18 cellular contexts compared by ENCODE assay signal in genomic region chrX:123084797-123085196, GRCh38.
A peak's percentile ranks its signal among the peaks of the same experiment; 100 is the strongest.
DNase-seq lines count a peak whose midpoint lies in the region; ATAC-seq, FAIRE-seq and TF ChIP-seq lines count a peak whose summit lies in the region.
"Had no signal": no experiment of that assay in that cellular context is flagged by ENCODE, and none has a peak within 500 bp of the region (broad histone marks: within the 10 kb centered on the region; RNA-seq: fewer than 3 reads in every experiment).

No MANE protein-coding gene starts in this region.

- no peak for FAIRE-seq in H1 (lab: Jason Lieb, UNC)
- FAIRE-seq: GM12891 had no signal

- no peak for TF ChIP-seq EP300 in H1 (IDR thresholded peaks at IDR 0.05; ENCODE audit: borderline replicate concordance in 1 of 2, low read depth in 2 of 2, low read length in 2 of 2)

- H2BK20ac ChIP-seq in H1 (ENCODE audit: low read length): no peak overlapping the region

- H3K27ac ChIP-seq in PC-3 (ENCODE audit: low read length) (0 out of 2 replicates have a peak overlapping the region, but pooled peaks have one; percentile 16), H1 (ENCODE audit: low read depth, low read length) (no peak overlapping the region), mesenchymal stem cell (ENCODE audit: low read length, poor library complexity, severe bottlenecking) (peak overlapping the region; percentile 82), adrenal gland (no peak overlapping the region)

- POLR2A ChIA-PET in PC-3 (lab: Charles Lee; ENCODE audit: unreplicated experiment) (no interaction called here), H1 (lab: Charles Lee; ENCODE audit: partially characterized antibody) (no interaction called here)

- H3K4me1 ChIP-seq in PC-3 (ENCODE audit: insufficient read depth, low read length) (no peaks in the 10 kb centered on the region), H1 (replicated peaks in 1 of 4; ENCODE audit: control insufficient read depth in 3 of 4, insufficient read depth in 4 of 4, low read length in 3 of 4) (peaks cover 0 to 2% (median 0%) of the 10 kb centered on the region in 4 experiments; a peak in 3 of 7 replicates), mesenchymal stem cell (ENCODE audit: control insufficient read depth, insufficient read depth, low read depth, low read length) (no peaks in the 10 kb centered on the region), adrenal gland (replicated peaks in 1 of 2) (no peaks in the 10 kb centered on the region)
- H3K4me1 ChIP-seq: HAP-1 had no signal

- intact Hi-C loops in PC-3 (cut with micrococcal nuclease): no loop called here
- intact Hi-C loops in adrenal gland (cut with DNase I): no loop called here

- H3F3A ChIP-seq in PC-3 (ENCODE audit: low read length, unreplicated experiment): no peaks in the 10 kb centered on the region

- H3K9me2 ChIP-seq in PC-3 (replicated peaks; ENCODE audit: low read length): no peaks in the 10 kb centered on the region

- H2BK12ac ChIP-seq in H1 (ENCODE audit: low read depth, low read length) (peak overlapping the region; percentile 63; the same call in 1 of the 2 replicates), mesenchymal stem cell (ENCODE audit: low read length in 2 of 2) (no peak overlapping the region)

- H2BK120ac ChIP-seq in H1 (replicated peaks; ENCODE audit: low read depth, low read length) (no peak overlapping the region), mesenchymal stem cell (ENCODE audit: low read depth, low read length) (no peak overlapping the region)

- H4K91ac ChIP-seq in H1 (replicated peaks; ENCODE audit: insufficient read length, low read length) (no peak overlapping the region), mesenchymal stem cell (ENCODE audit: low read length) (no peak overlapping the region)

- H4K8ac ChIP-seq in H1 (ENCODE audit: extremely low read depth, insufficient read depth, low read length) (no peak overlapping the region), mesenchymal stem cell (ENCODE audit: low read length) (no peak overlapping the region)

- TF ChIP-seq CTCF in PC-3 (conservative IDR thresholded peaks at IDR 0.05; ENCODE audit: low read depth, low read length) (no peak), H1 (IDR thresholded peaks at IDR 0.05; ENCODE audit: control extremely low read depth in 1 of 3, insufficient read depth in 1 of 3, low read depth in 1 of 3, low read length in 3 of 3) (no peak), adrenal gland (IDR thresholded peaks at IDR 0.05) (no peak)

- H3K36me3 ChIP-seq in PC-3 (ENCODE audit: low read depth, low read length) (no peaks in the 10 kb centered on the region), H1 (ENCODE audit: control insufficient read depth in 2 of 4, insufficient read depth in 4 of 4, low read length in 3 of 4) (no peaks in the 10 kb centered on the region), mesenchymal stem cell (ENCODE audit: control insufficient read depth in 1 of 2, insufficient read depth in 2 of 2, low read depth in 1 of 2, low read length in 2 of 2) (no peaks in the 10 kb centered on the region), adrenal gland (replicated peaks in 1 of 2) (no peaks in the 10 kb centered on the region)
- H3K36me3 ChIP-seq: HAP-1 had no signal

- CTCF ChIA-PET in PC-3 (lab: Charles Lee) (no interaction called here), H1 (lab: Charles Lee; ENCODE audit: partially characterized antibody) (no interaction called here)

- peak; percentile 56 for DNase-seq in AG08395 (ENCODE audit: low spot score)
- peak; percentile 16 for DNase-seq in PC-3
- DNase-seq in H1 (ENCODE audit: low read depth in 1 of 2, low spot score in 2 of 2): no peak
- peak; percentile 48 for DNase-seq in mesenchymal stem cell
- DNase-seq in activated T-cell treated with anti-CD3 and anti-CD28 coated beads for 4 hours: no peak
- no peak for DNase-seq in adrenal gland
- no peak for DNase-seq in NCI-H1930 (lab: John Stamatoyannopoulos, UW)
- DNase-seq: activated naive CD8-positive, alpha-beta T cell treated with anti-CD3 and anti-CD28 coated beads for 36 hours; activated T-cell treated with anti-CD3 and anti-CD28 coated beads, Interleukin-2, amount 50 U/mL, for 72 hours; NCI-H2029; NCI-H524; stimulated activated CD4-positive, alpha-beta T cell treated with anti-CD3 and anti-CD28 coated beads, Interleukin-15, amount 100 ng/mL, for 24 hours; stimulated activated naive CD8-positive, alpha-beta T cell treated with anti-CD3 and anti-CD28 coated beads, Interleukin-15, Interleukin-2, amounts not matched to agents 100 U/mL and 50 U/mL, for 24 hours had no signal

- H3K4me3 ChIP-seq in PC-3 (ENCODE audit: low read length) (no peak overlapping the region), H1 (ENCODE audit: extremely low read depth in 1 of 4, insufficient read depth in 2 of 4, low read depth in 3 of 4, low read length in 4 of 4) (no peak overlapping the region), mesenchymal stem cell (ENCODE audit: insufficient read depth in 1 of 2, low read depth in 1 of 2, low read length in 2 of 2) (no peak overlapping the region), adrenal gland (no peak overlapping the region)
- H3K4me3 ChIP-seq: HAP-1, lung had no signal

- H3K23me2 ChIP-seq in H1 (ENCODE audit: low read depth, low read length): no peaks in the 10 kb centered on the region

- H2AFZ ChIP-seq in PC-3 (ENCODE audit: low read length) (no peak overlapping the region), H1 (ENCODE audit: low read length) (no peak overlapping the region), mesenchymal stem cell (ENCODE audit: low read depth, low read length) (no peak overlapping the region)

- no peaks in the 10 kb centered on the region for H3K9me3 ChIP-seq in PC-3 (ENCODE audit: low read length)
- H3K9me3 ChIP-seq in H1 (ENCODE audit: insufficient read depth in 2 of 2, low read depth in 1 of 2, low read length in 1 of 2): no peaks in the 10 kb centered on the region
- H3K9me3 ChIP-seq in mesenchymal stem cell (ENCODE audit: control insufficient read depth, low read length): no peaks in the 10 kb centered on the region
- H3K9me3 ChIP-seq in adrenal gland (replicated peaks in 1 of 3): no peaks in the 10 kb centered on the region
- H3K9me3 ChIP-seq: HAP-1 had no signal

- no peak overlapping the region for H2BK15ac ChIP-seq in H1 (ENCODE audit: low read length)
- H2BK15ac ChIP-seq in mesenchymal stem cell (ENCODE audit: low read depth, poor library complexity, severe bottlenecking): no peak overlapping the region

- H4K20me1 ChIP-seq in PC-3 (ENCODE audit: low read length) (no peaks in the 10 kb centered on the region), H1 (replicated peaks in 1 of 2; ENCODE audit: control insufficient read depth in 1 of 2, insufficient read depth in 2 of 2, low read length in 2 of 2) (no peaks in the 10 kb centered on the region)

- no peak overlapping the region for H4K5ac ChIP-seq in H1 (ENCODE audit: insufficient read length, low read depth, low read length)

- no peak overlapping the region for H3K23ac ChIP-seq in H1 (ENCODE audit: insufficient read length)
- H3K23ac ChIP-seq in mesenchymal stem cell (ENCODE audit: low read length in 2 of 2): no peak overlapping the region

- H3K4me2 ChIP-seq in PC-3 (ENCODE audit: low read length): no peak overlapping the region
- H3K4me2 ChIP-seq in H1 (ENCODE audit: insufficient read depth in 1 of 2, low read depth in 2 of 2, low read length in 2 of 2): no peak overlapping the region
- H3K4me2 ChIP-seq in mesenchymal stem cell (ENCODE audit: low read length, poor library complexity, severe bottlenecking): no peak overlapping the region

- no peaks in the 10 kb centered on the region for H3K79me1 ChIP-seq in H1 (ENCODE audit: low read depth, low read length)
- H3K79me1 ChIP-seq in mesenchymal stem cell (replicated peaks; ENCODE audit: low read length, poor library complexity, severe bottlenecking): no peaks in the 10 kb centered on the region

- TF ChIP-seq POLR2A in H1 (IDR thresholded peaks at IDR 0.05; ENCODE audit: control extremely low read depth in 1 of 2, low read depth in 2 of 2, low read length in 2 of 2) (no peak), adrenal gland (IDR thresholded peaks at IDR 0.05) (no peak)

- H3K18ac ChIP-seq in H1 (ENCODE audit: extremely low read depth, low read length) (no peak overlapping the region), mesenchymal stem cell (ENCODE audit: low read depth in 1 of 2, low read length in 2 of 2) (no peak overlapping the region)

- H3K4ac ChIP-seq in H1 (replicated peaks; ENCODE audit: insufficient read length, low read depth, low read length): no peak overlapping the region
- H3K4ac ChIP-seq in mesenchymal stem cell (ENCODE audit: low read depth in 1 of 2, low read length in 2 of 2): no peak overlapping the region

- WGBS in H1 (ENCODE audit: extremely low coverage in 1 of 2, insufficient coverage in 1 of 2, insufficient read length in 1 of 2, insufficient replicate concordance in 2 of 2, low coverage in 1 of 2, low lambda C conversion rate in 2 of 2, missing lambda C conversion rate in 1 of 2), 2 experiments: 93% methylated on average over 2 of the region's 2 CpGs; no CpG with 5 or more reads in 1 of the 2 experiments
- 60% methylated on average over 1 of the region's 2 CpGs for WGBS in mesenchymal stem cell
- 63 to 100% (median 70%) methylated on average over 2 of the region's 2 CpGs for WGBS in adrenal gland, 4 donors

- H3K9ac ChIP-seq in PC-3 (ENCODE audit: low read length) (no peak overlapping the region), H1 (replicated peaks in 1 of 4; ENCODE audit: extremely low read depth in 1 of 4, low read depth in 3 of 4, low read length in 3 of 4) (no peak overlapping the region), mesenchymal stem cell (ENCODE audit: low read length) (no peak overlapping the region)

- ATAC-seq in PC-3 (no peak), HG02678 (IDR thresholded peaks at IDR 0.05; ENCODE audit: unreplicated experiment) (no peak)
- ATAC-seq: activated T-cell treated with anti-CD3 and anti-CD28 coated beads, Interleukin-2, amount 50 U/mL, for 72 hours; natural killer cell treated with Interleukin-12 subunit alpha and Interleukin-12 subunit beta and Interleukin-15 and Interleukin-18, amount 100 ng/mL, for 72 hours; stimulated activated naive CD8-positive, alpha-beta T cell treated with anti-CD3 and anti-CD28 coated beads, Interleukin-15, Interleukin-2, amounts not matched to agents 100 U/mL and 50 U/mL, for 24 hours had no signal

- no peak for TF ChIP-seq RAD21 in H1 (IDR thresholded peaks at IDR 0.05 in 1 of 2, conservative IDR thresholded peaks at IDR 0.05 in 1 of 2; ENCODE audit: low read depth in 2 of 2, low read length in 2 of 2)

- no TSS peak for BruUV-seq in PC-3 (replicated peaks; lab: Mats Ljungman, UMichigan)

- H3K79me2 ChIP-seq in PC-3 (ENCODE audit: low read length) (no peaks in the 10 kb centered on the region), H1 (ENCODE audit: control insufficient read depth in 1 of 2, insufficient read depth in 2 of 2, low read length in 2 of 2) (no peaks in the 10 kb centered on the region)

- no peak overlapping the region for H2BK5ac ChIP-seq in H1 (ENCODE audit: low read depth, low read length)
- H2BK5ac ChIP-seq in mesenchymal stem cell (ENCODE audit: low read depth, low read length, poor library complexity, severe bottlenecking): no peak overlapping the region

- no peak overlapping the region for H3K56ac ChIP-seq in H1 (replicated peaks; ENCODE audit: insufficient read length, low read depth, low read length)

- H2AK5ac ChIP-seq in H1 (ENCODE audit: low read depth, low read length) (no peak overlapping the region), mesenchymal stem cell (ENCODE audit: low read length, severe bottlenecking) (no peak overlapping the region)

- H3K27me3 ChIP-seq in PC-3 (ENCODE audit: low read length): no peaks in the 10 kb centered on the region
- no peaks in the 10 kb centered on the region for H3K27me3 ChIP-seq in H1 (replicated peaks in 1 of 4; ENCODE audit: control insufficient read depth in 3 of 4, extremely low read depth in 1 of 4, insufficient read depth in 3 of 4, low read length in 3 of 4)
- H3K27me3 ChIP-seq in mesenchymal stem cell (ENCODE audit: control insufficient read depth in 1 of 2, insufficient read depth in 1 of 2, low read length in 2 of 2): no peaks in the 10 kb centered on the region
- H3K27me3 ChIP-seq in adrenal gland: no peaks in the 10 kb centered on the region

- H3K14ac ChIP-seq in H1 (ENCODE audit: insufficient read length) (no peak overlapping the region), mesenchymal stem cell (ENCODE audit: low read length in 2 of 2) (no peak overlapping the region)

Comparison
In these comparisons a context has a peak if more than half of its experiments do, and no peak if none do; other contexts are left out.
1. DNase-seq: peak in AG08395 (single experiment), PC-3 (single experiment) and mesenchymal stem cell (single experiment); none in H1 (0 of 2), activated T-cell treated with anti-CD3 and anti-CD28 coated beads for 4 hours (single experiment), adrenal gland (0 of 7) and NCI-H1930 (0 of 2).
2. H3K27ac ChIP-seq: peak in PC-3 (single experiment) and mesenchymal stem cell (single experiment); none in H1 (single experiment) and adrenal gland (0 of 5).